Comparison of ENCODE assay signal across 28 cellular contexts in genomic region chr1:227140376-227140775, GRCh38.
"Had no signal": no experiment of that assay in that cellular context is flagged by ENCODE, and none has a peak within 500 bp of the region (broad histone marks: within the 10 kb centered on the region; RNA-seq: fewer than 3 reads in every experiment).

No MANE protein-coding gene starts in this region.

- H3K4me3 Mint-ChIP-seq: activated CD8-positive, alpha-beta T cell treated with anti-CD3 and anti-CD28 coated beads, Interleukin-2, amount 10 ng/mL, durations not matched to agents 7 days and 5 days; activated naive CD8-positive, alpha-beta T cell treated with anti-CD3 and anti-CD28 coated beads, Interleukin-2, amount 50 U/mL, for 24 hours; activated T-cell treated with anti-CD3 and anti-CD28 coated beads, Interleukin-2, amount 50 U/mL, for 24 hours; activated T-helper 1 cell treated with anti-CD3 and anti-CD28 coated beads, Interleukin-12 subunit alpha, Interleukin-12 subunit beta, Interleukin-2, Interleukin-4 antibody, amounts not matched to agents 30 ng/mL and 10 ng/mL and 1 ng/mL, durations not matched to agents 14 hours and 24 hours and 36 hours; T-helper 2 cell treated with Interferon-gamma antibody and Interleukin-4, amounts not matched to agents 5 μg/mL and 100 μg/mL, for 36 hours had no signal

- H3K4me3 ChIP-seq: Peyer's patch, SJCRH30 had no signal

- H3K4me1 Mint-ChIP-seq: activated naive CD8-positive, alpha-beta T cell treated with anti-CD3 and anti-CD28 coated beads, Interleukin-2, amount 50 U/mL, for 24 hours had no signal

- H3K27me3 Mint-ChIP-seq: activated naive CD8-positive, alpha-beta T cell treated with anti-CD3 and anti-CD28 coated beads, Interleukin-2, amount 50 U/mL, for 24 hours had no signal

- H3K9me3 Mint-ChIP-seq: activated naive CD4-positive, alpha-beta T cell treated with anti-CD3 and anti-CD28 coated beads, Interleukin-2, amount 50 U/mL, for 72 hours; activated naive CD8-positive, alpha-beta T cell treated with anti-CD3 and anti-CD28 coated beads, Interleukin-2, amount 50 U/mL, for 24 hours; activated T-cell treated with anti-CD3 and anti-CD28 coated beads, Interleukin-2, amount 50 U/mL, for 24 hours; activated T-helper 1 cell treated with anti-CD3 and anti-CD28 coated beads, Interleukin-12 subunit alpha, Interleukin-12 subunit beta, Interleukin-2, Interleukin-4 antibody, amounts not matched to agents 30 ng/mL and 10 ng/mL and 1 ng/mL, durations not matched to agents 14 hours and 24 hours and 36 hours; T-helper 2 cell treated with Interferon-gamma antibody and Interleukin-4, amounts not matched to agents 5 μg/mL and 100 μg/mL, for 36 hours had no signal

- ATAC-seq: activated CD4-positive, CD25-positive, alpha-beta regulatory T cell treated with anti-CD3 and anti-CD28 coated beads, Interleukin-2, amount 50 U/mL, for 24 hours; activated CD8-positive, alpha-beta T cell treated with anti-CD3 and anti-CD28 coated beads, Interleukin-2, amount 10 ng/mL, durations not matched to agents 7 days and 5 days; activated naive CD4-positive, alpha-beta T cell treated with anti-CD3 and anti-CD28 coated beads, Interleukin-2, amount 50 U/mL, for 72 hours; activated naive CD8-positive, alpha-beta T cell treated with anti-CD3 and anti-CD28 coated beads, Interleukin-2, amount 50 U/mL, for 24 hours had no signal

- H3K27ac Mint-ChIP-seq: activated CD8-positive, alpha-beta T cell treated with anti-CD3 and anti-CD28 coated beads, Interleukin-2, amount 10 ng/mL, durations not matched to agents 7 days and 5 days; activated naive CD4-positive, alpha-beta T cell treated with anti-CD3 and anti-CD28 coated beads, Interleukin-2, amount 50 U/mL, for 72 hours; activated naive CD8-positive, alpha-beta T cell treated with anti-CD3 and anti-CD28 coated beads, Interleukin-2, amount 50 U/mL, for 24 hours; activated T-cell treated with anti-CD3 and anti-CD28 coated beads, Interleukin-2, amount 50 U/mL, for 24 hours; activated T-helper 1 cell treated with anti-CD3 and anti-CD28 coated beads, Interleukin-12 subunit alpha, Interleukin-12 subunit beta, Interleukin-2, Interleukin-4 antibody, amounts not matched to agents 30 ng/mL and 10 ng/mL and 1 ng/mL, durations not matched to agents 14 hours and 24 hours and 36 hours; T-helper 2 cell treated with Interferon-gamma antibody and Interleukin-4, amounts not matched to agents 5 μg/mL and 100 μg/mL, for 36 hours had no signal

- DNase-seq: activated CD4-positive, alpha-beta T cell treated with anti-CD3 and anti-CD28 coated beads for 48 hours; activated CD4-positive, alpha-beta T cell treated with anti-CD3 and anti-CD28 coated beads, Interleukin-2, amount 50 U/mL, for 4 hours; activated CD8-positive, alpha-beta memory T cell treated with anti-CD3 and anti-CD28 coated beads, Interleukin-2, amount 50 U/mL, for 48 hours; activated CD8-positive, alpha-beta T cell treated with anti-CD3 and anti-CD28 coated beads, Interleukin-2, amount 10 ng/mL, durations not matched to agents 7 days and 5 days; activated effector memory CD4-positive, alpha-beta T cell treated with anti-CD3 and anti-CD28 coated beads, Interleukin-2, amount 50 U/mL, for 16 hours; activated naive CD4-positive, alpha-beta T cell treated with Interleukin-2 at 50 U/mL for 16 hours; activated naive CD8-positive, alpha-beta T cell treated with anti-CD3 and anti-CD28 coated beads, Interleukin-2, amount 50 U/mL, for 24 hours; activated T-cell treated with anti-CD3 and anti-CD28 coated beads, Interleukin-2, amount 50 U/mL, for 24 hours; cerebellar nuclear complex; Kasumi-1; KBM-7; NCI-H1105 treated with DMSO at 0.1 percent for 48 hours; NCI-H1436 treated with DMSO at 0.1 percent for 48 hours; NCI-H187; NCI-H2081 treated with DMSO at 0.1 percent for 48 hours; NCI-H2171; NCI-H2227 treated with DMSO at 0.1 percent for 48 hours; NCI-H446 treated with DMSO at 0.1 percent for 48 hours; NCI-H526; NCI-H774; Peyer's patch; Right ventricle myocardium superior; SJCRH30; SK-N-SH had no signal

- H3K36me3 Mint-ChIP-seq: activated naive CD4-positive, alpha-beta T cell treated with anti-CD3 and anti-CD28 coated beads, Interleukin-2, amount 50 U/mL, for 72 hours had no signal
